8 cellular contexts compared by ENCODE assay signal in the genomic region with DNA sequence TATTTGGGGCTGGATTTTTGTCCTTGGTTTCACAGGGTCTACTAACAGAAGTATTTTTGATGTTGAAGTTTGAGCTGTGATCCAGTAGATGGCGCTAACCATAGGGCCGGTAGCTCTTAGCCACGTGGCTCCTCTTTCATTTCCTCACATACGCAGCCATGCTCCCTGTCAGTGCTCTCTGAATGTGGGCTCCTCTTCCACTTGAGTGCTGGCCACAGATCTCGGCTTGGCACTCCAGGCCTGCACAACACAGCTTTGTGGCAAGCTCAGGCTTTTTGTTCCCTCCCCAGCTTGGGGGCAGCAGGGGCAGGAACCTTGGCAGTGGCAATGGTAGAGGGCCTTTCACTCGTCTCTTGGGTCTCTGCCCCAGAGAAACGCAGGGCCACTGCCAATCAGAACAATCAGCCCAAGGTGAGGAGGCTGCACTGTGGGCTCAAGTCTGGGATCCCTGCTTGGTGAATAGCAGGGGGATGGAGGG. TPM values are rescaled to one million over a fixed set of nuclear protein-coding genes. Genes with fewer than 3 reads are reported as not detected.
DNase-seq lines count a peak whose midpoint lies in the region; ATAC-seq and TF ChIP-seq lines count a peak whose summit lies in the region.

No MANE protein-coding gene starts in this region.

- CTCF ChIA-PET in mammary epithelial cell (lab: Charles Lee; ENCODE audit: low non-redundant PET) = interaction anchor here (0.7 kb wide), 2 partner anchors 28 to 115 kb away, joined by 3 to 4 read pairs; no protein-coding TSS in a partner anchor

- no peaks in the 10 kb centered on the region for H3K79me2 ChIP-seq in mammary epithelial cell (ENCODE audit: insufficient read depth, low read length)

- peak; percentile 72 to 79 for TF ChIP-seq CTCF in mammary epithelial cell (conservative IDR thresholded peaks at IDR 0.05 in 1 of 2, IDR thresholded peaks at IDR 0.05 in 1 of 2; ENCODE audit: extremely low read depth in 1 of 2, insufficient read depth in 1 of 2, low read depth in 1 of 2, low read length in 2 of 2)
- TF ChIP-seq CTCF in lower lobe of right lung (IDR thresholded peaks at IDR 0.05) = peak; percentile 53

- peak; percentile 14 for DNase-seq in Caki2 (ENCODE audit: low read depth)
- peak; percentile 61 for DNase-seq in NOMO-1 treated with DMSO at 0.1 percent for 48 hours (lab: John Stamatoyannopoulos, UW; ENCODE audit: unreplicated experiment)
- peak; percentile 39 for DNase-seq in mammary epithelial cell
- no peak for DNase-seq in lower lobe of right lung
- no peak for DNase-seq in ureter (ENCODE audit: low spot score)
- DNase-seq in stimulated activated CD8-positive, alpha-beta memory T cell treated with anti-CD3 and anti-CD28 coated beads, Interleukin-4, amount 100 ng/mL, for 48 hours = no peak

- H3K9me3 ChIP-seq in mammary epithelial cell (replicated peaks; ENCODE audit: insufficient read depth, low read length) = no peaks in the 10 kb centered on the region
- H3K9me3 ChIP-seq in lower lobe of right lung = no peaks in the 10 kb centered on the region

- intact Hi-C loops in mammary epithelial cell (cut with micrococcal nuclease) (loop anchor here (1.0 to 2.0 kb wide), 2 partner anchors 115 to 122 kb away; no protein-coding TSS in a partner anchor), lower lobe of right lung (cut with DNase I) (no loop called here)

- peak overlapping the region; percentile 92 for H2AFZ ChIP-seq in mammary epithelial cell (ENCODE audit: low read depth, low read length)

- H3K4me1 ChIP-seq in mammary epithelial cell (ENCODE audit: insufficient read depth, low read length) (no peaks in the 10 kb centered on the region), lower lobe of right lung (no peaks in the 10 kb centered on the region)

- dilution Hi-C loops in mammary epithelial cell (cut with HindIII; ENCODE audit: low sequenced_read_pairs) = no loop called here

- no peak overlapping the region for H3K4me2 ChIP-seq in mammary epithelial cell (ENCODE audit: insufficient read depth, low read depth, low read length)

- H3K36me3 ChIP-seq in mammary epithelial cell (ENCODE audit: insufficient read depth, low read length) (no peaks in the 10 kb centered on the region), lower lobe of right lung (no peaks in the 10 kb centered on the region)

- H3K9ac ChIP-seq in mammary epithelial cell (ENCODE audit: insufficient read depth, low read length) = no peak overlapping the region

- BruUV-seq in mammary epithelial cell (replicated peaks; lab: Mats Ljungman, UMichigan) = no TSS peak

- in situ Hi-C loops in Caki2 (cut with HindIII; ENCODE audit: low pct_unique_long_range_greater_than_20kb, low sequenced_read_pairs) (no loop called here), mammary epithelial cell (cut with MboI; ENCODE audit: low sequenced_read_pairs in 2 of 2) (loop anchor here (5.0 to 10.0 kb wide), 2 partner anchors 116 to 118 kb away; no protein-coding TSS in a partner anchor)

- WGBS in mammary epithelial cell (ENCODE audit: low coverage, missing lambda C conversion rate) = 24% methylated on average over 7 of the region's 7 CpGs

- peaks cover 2% of the 10 kb centered on the region for H3K27me3 ChIP-seq in mammary epithelial cell (ENCODE audit: insufficient read depth, low read length)
- H3K27me3 ChIP-seq in lower lobe of right lung (ENCODE audit: low read depth) = no peaks in the 10 kb centered on the region

- no peaks in the 10 kb centered on the region for H4K20me1 ChIP-seq in mammary epithelial cell (ENCODE audit: insufficient read depth, low read length)

- H3K27ac ChIP-seq in mammary epithelial cell (ENCODE audit: insufficient read depth, low read depth, low read length) (no peak overlapping the region), lower lobe of right lung (no peak overlapping the region)

- no peak overlapping the region for H3K4me3 ChIP-seq in mammary epithelial cell (replicated peaks in 1 of 3; ENCODE audit: insufficient read depth in 1 of 3, low read depth in 2 of 3, low read length in 3 of 3)
- no peak overlapping the region for H3K4me3 ChIP-seq in lower lobe of right lung

- ATAC-seq in GM18502 (IDR thresholded peaks at IDR 0.05; ENCODE audit: poor library complexity, unreplicated experiment) (peak; percentile 84), HG03135 (IDR thresholded peaks at IDR 0.05; ENCODE audit: unreplicated experiment) (peak; percentile 73), lower lobe of right lung (peak; percentile 84 to 89)

RNA-seq across cellular contexts. Expression of a gene that starts 18.6 kb away (rescaled TPM):
- not detected in 2 replicates for total RNA-seq in Caki2 (2014; rRNA removed; shearing (Covaris generic); ENCODE audit: low replicate concordance)
- total RNA-seq in mammary epithelial cell (1 to 10 TPM; 2.8 to 4.0 TPM), lower lobe of right lung (5.8 TPM), ureter (5.3 TPM)
- polyA plus RNA-seq in mammary epithelial cell = 2.9 TPM
- not detected for polyA minus RNA-seq in mammary epithelial cell

Comparison
In these comparisons a context has a peak if more than half of its experiments do, and no peak if none do; other contexts are left out.
1. DNase-seq: peak in Caki2 (single experiment), NOMO-1 treated with DMSO at 0.1 percent for 48 hours (single experiment) and mammary epithelial cell (single experiment); none in lower lobe of right lung (single experiment), ureter (single experiment) and stimulated activated CD8-positive, alpha-beta memory T cell treated with anti-CD3 and anti-CD28 coated beads, Interleukin-4, amount 100 ng/mL, for 48 hours (single experiment).
2. Peak in every context shown above with its lines, with median percentiles within 50 percentile points of each other: ATAC-seq.